In the genomic region with DNA sequence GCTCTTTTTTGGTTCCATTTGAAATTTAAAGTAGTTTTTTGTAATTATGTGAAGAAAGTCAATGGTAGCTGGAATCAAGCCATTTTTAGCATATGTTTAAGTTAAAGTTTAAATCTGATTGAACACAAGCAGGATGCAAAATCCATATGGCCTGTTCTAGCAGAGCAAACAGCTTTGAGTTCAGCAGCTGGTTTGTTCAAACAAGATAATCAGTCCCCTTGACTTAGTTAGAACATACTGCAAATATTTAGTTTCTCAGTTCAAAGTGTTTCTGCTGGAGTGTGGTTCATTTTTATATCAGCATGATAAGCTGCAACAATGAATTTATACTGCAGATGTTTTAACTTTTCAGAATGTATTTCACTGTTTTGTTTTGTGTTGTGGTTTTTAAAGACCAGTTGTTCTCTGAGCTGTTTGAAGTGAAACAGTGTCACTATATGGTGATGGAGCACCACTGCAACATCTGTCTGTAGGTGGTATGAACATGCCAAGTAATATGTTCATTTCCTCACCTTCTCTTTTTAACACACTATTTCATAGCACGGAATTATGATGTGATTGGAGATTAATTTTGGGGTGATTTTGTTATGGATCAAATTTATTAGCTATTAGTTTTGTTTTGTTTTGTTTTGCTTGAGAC, we compare ENCODE assay signal across 29 cellular contexts.
A peak's percentile ranks its signal among the peaks of the same experiment; 100 is the strongest.
DNase-seq lines count a peak whose midpoint lies in the region; ATAC-seq and TF ChIP-seq lines count a peak whose summit lies in the region.
"Had no signal": no experiment of that assay in that cellular context is flagged by ENCODE, and none has a peak within 500 bp of the region (broad histone marks: within the 10 kb centered on the region; RNA-seq: fewer than 3 reads in every experiment).

No MANE protein-coding gene starts in this region.

- no peaks in the 10 kb centered on the region for H3K9me3 Mint-ChIP-seq in activated CD4-positive, alpha-beta T cell treated with anti-CD3 and anti-CD28 coated beads, Interleukin-2, amount 10 ng/mL, durations not matched to agents 24 days and 14 days
- no peaks in the 10 kb centered on the region for H3K9me3 Mint-ChIP-seq in osteocyte (ENCODE audit: unreplicated experiment)
- H3K9me3 Mint-ChIP-seq: activated naive CD4-positive, alpha-beta T cell treated with anti-CD3 and anti-CD28 coated beads for 36 hours; natural killer cell treated with Interleukin-12 subunit alpha and Interleukin-12 subunit beta and Interleukin-15 and Interleukin-18, amount 100 ng/mL, for 72 hours; stimulated activated effector memory CD8-positive, alpha-beta T cell treated with anti-CD3 and anti-CD28 coated beads, Interleukin-12 subunit alpha, Interleukin-12 subunit beta, amount 100 ng/mL, for 72 hours had no signal

- no peak overlapping the region for H3K27ac Mint-ChIP-seq in activated CD4-positive, alpha-beta T cell treated with anti-CD3 and anti-CD28 coated beads, Interleukin-2, amount 10 ng/mL, durations not matched to agents 24 days and 14 days
- H3K27ac Mint-ChIP-seq in osteocyte (ENCODE audit: unreplicated experiment) = no peak overlapping the region
- H3K27ac Mint-ChIP-seq: natural killer cell treated with Interleukin-12 subunit alpha and Interleukin-12 subunit beta and Interleukin-15 and Interleukin-18, amount 100 ng/mL, for 72 hours; stimulated activated effector memory CD8-positive, alpha-beta T cell treated with anti-CD3 and anti-CD28 coated beads, Interleukin-12 subunit alpha, Interleukin-12 subunit beta, amount 100 ng/mL, for 72 hours; WTC11 had no signal

- 44% methylated on average over 1 of the region's 1 CpG for WGBS in right lobe of liver (ENCODE audit: insufficient coverage, low coverage, low lambda C conversion rate, missing lambda C conversion rate)

- ATAC-seq in SK-N-SH treated with all-trans-retinoic acid at 6 μM for 48 hours = no peak
- ATAC-seq in right lobe of liver = peak in 3 of 4 donors; percentile 48 to 60 (median 55)
- ATAC-seq: natural killer cell treated with Interleukin-12 subunit alpha and Interleukin-12 subunit beta and Interleukin-15 and Interleukin-18, amount 100 ng/mL, for 72 hours; Right ventricle myocardium inferior; stimulated activated effector memory CD8-positive, alpha-beta T cell treated with anti-CD3 and anti-CD28 coated beads, Interleukin-12 subunit alpha, Interleukin-12 subunit beta, amount 100 ng/mL, for 72 hours; WTC11 had no signal

- H3K4me3 ChIP-seq in right lobe of liver = no peak overlapping the region
- H3K4me3 ChIP-seq: BLaER1, GM23248, ovary, PC-9, right atrium auricular region, suprapubic skin had no signal

- H3K4me1 ChIP-seq in right lobe of liver = peaks cover 0 to 10% (median 0%) of the 10 kb centered on the region in 4 donors
- H3K4me1 ChIP-seq: BLaER1, right atrium auricular region, suprapubic skin had no signal

- H3K36me3 Mint-ChIP-seq in activated CD4-positive, alpha-beta T cell treated with anti-CD3 and anti-CD28 coated beads, Interleukin-2, amount 10 ng/mL, durations not matched to agents 24 days and 14 days (ENCODE audit: low read depth) = no peaks in the 10 kb centered on the region
- H3K36me3 Mint-ChIP-seq in osteocyte (ENCODE audit: unreplicated experiment) = no peaks in the 10 kb centered on the region
- H3K36me3 Mint-ChIP-seq: natural killer cell treated with Interleukin-12 subunit alpha and Interleukin-12 subunit beta and Interleukin-15 and Interleukin-18, amount 100 ng/mL, for 72 hours; stimulated activated effector memory CD8-positive, alpha-beta T cell treated with anti-CD3 and anti-CD28 coated beads, Interleukin-12 subunit alpha, Interleukin-12 subunit beta, amount 100 ng/mL, for 72 hours; WTC11 had no signal

- H3K9me3 ChIP-seq in right lobe of liver = no peaks in the 10 kb centered on the region
- H3K9me3 ChIP-seq: BLaER1, Caco-2, ovary, right atrium auricular region, suprapubic skin had no signal

- H3K36me3 ChIP-seq in right lobe of liver = no peaks in the 10 kb centered on the region
- H3K36me3 ChIP-seq: BLaER1, brain microvascular endothelial cell, ovary, right atrium auricular region, suprapubic skin had no signal

- intact Hi-C loops in right lobe of liver (cut with DNase I) = loop anchor here in 1 of 2 donors (10.0 kb wide), 1 partner anchor 66 kb away; no protein-coding TSS in a partner anchor
- intact Hi-C loops in activated CD4-positive, alpha-beta T cell treated with anti-CD3 and anti-CD28 coated beads, Interleukin-2, amount 10 ng/mL, durations not matched to agents 24 days and 14 days (cut with micrococcal nuclease) = no loop called here

- H3K4me3 Mint-ChIP-seq in activated CD4-positive, alpha-beta T cell treated with anti-CD3 and anti-CD28 coated beads, Interleukin-2, amount 10 ng/mL, durations not matched to agents 24 days and 14 days = no peak overlapping the region
- no peak overlapping the region for H3K4me3 Mint-ChIP-seq in osteocyte (ENCODE audit: unreplicated experiment)
- H3K4me3 Mint-ChIP-seq: activated naive CD4-positive, alpha-beta T cell treated with anti-CD3 and anti-CD28 coated beads for 36 hours; natural killer cell treated with Interleukin-12 subunit alpha and Interleukin-12 subunit beta and Interleukin-15 and Interleukin-18, amount 100 ng/mL, for 72 hours; stimulated activated effector memory CD8-positive, alpha-beta T cell treated with anti-CD3 and anti-CD28 coated beads, Interleukin-12 subunit alpha, Interleukin-12 subunit beta, amount 100 ng/mL, for 72 hours; WTC11 had no signal

- no peak overlapping the region for H3K27ac ChIP-seq in right lobe of liver
- H3K27ac ChIP-seq: BLaER1, brain microvascular endothelial cell, GM23248, ovary, PC-9, right atrium auricular region, suprapubic skin had no signal

- DNase-seq in DMS53 treated with DMSO at 0.1 percent for 48 hours (lab: John Stamatoyannopoulos, UW; ENCODE audit: unreplicated experiment) (peak; percentile 53), NCI-H1694 (lab: John Stamatoyannopoulos, UW) (peak; percentile 67), right lobe of liver (no peak), glomerular visceral epithelial cell (ENCODE audit: extremely low spot score) (no peak), osteocyte (ENCODE audit: extremely low spot score, unreplicated experiment) (no peak)
- DNase-seq in activated CD4-positive, alpha-beta T cell treated with anti-CD3 and anti-CD28 coated beads, Interleukin-2, amount 10 ng/mL, durations not matched to agents 24 days and 14 days = no peak
- no peak for DNase-seq in activated T-cell treated with anti-CD3 and anti-CD28 coated beads, Interleukin-2, amount 50 U/mL, for 1 hour
- DNase-seq: activated CD4-positive, alpha-beta T cell treated with anti-CD3 and anti-CD28 coated beads, Interleukin-2, amount 50 U/mL, for 4 hours; activated naive CD4-positive, alpha-beta T cell treated with anti-CD3 and anti-CD28 coated beads for 36 hours; brain microvascular endothelial cell; GM23248; islet precursor cell; NCI-H1105; NCI-H2029 treated with DMSO at 0.1 percent for 48 hours; NCI-H226; ovary; PC-9; stimulated activated CD4-positive, alpha-beta T cell treated with anti-CD3 and anti-CD28 coated beads, Interleukin-12 subunit alpha, Interleukin-12 subunit beta, amount 100 ng/mL, for 4 hours; stimulated activated CD4-positive, alpha-beta T cell treated with anti-CD3 and anti-CD28 coated beads, Interleukin-4, amount 100 ng/mL, for 24 hours; T1000 had no signal

- TF ChIP-seq CTCF in right lobe of liver (IDR thresholded peaks at IDR 0.05) (no peak), osteocyte (IDR thresholded peaks at IDR 0.05) (no peak)

- no peak for TF ChIP-seq POLR2A in right lobe of liver (IDR thresholded peaks at IDR 0.05)

- H3K27me3 ChIP-seq in right lobe of liver = no peaks in the 10 kb centered on the region
- H3K27me3 ChIP-seq: BLaER1, brain microvascular endothelial cell, ovary, right atrium auricular region, suprapubic skin had no signal

- H3K4me1 Mint-ChIP-seq in activated CD4-positive, alpha-beta T cell treated with anti-CD3 and anti-CD28 coated beads, Interleukin-2, amount 10 ng/mL, durations not matched to agents 24 days and 14 days = no peaks in the 10 kb centered on the region
- H3K4me1 Mint-ChIP-seq in osteocyte (ENCODE audit: unreplicated experiment) = no peaks in the 10 kb centered on the region
- H3K4me1 Mint-ChIP-seq: stimulated activated effector memory CD8-positive, alpha-beta T cell treated with anti-CD3 and anti-CD28 coated beads, Interleukin-12 subunit alpha, Interleukin-12 subunit beta, amount 100 ng/mL, for 72 hours; WTC11 had no signal

- peaks cover 12% of the 10 kb centered on the region for H3K27me3 Mint-ChIP-seq in activated CD4-positive, alpha-beta T cell treated with anti-CD3 and anti-CD28 coated beads, Interleukin-2, amount 10 ng/mL, durations not matched to agents 24 days and 14 days
- no peaks in the 10 kb centered on the region for H3K27me3 Mint-ChIP-seq in osteocyte (ENCODE audit: unreplicated experiment)

TF ChIP-seq in SK-N-SH treated with all-trans-retinoic acid at 6 μM for 48 hours, 23 proteins besides CTCF, POLR2A, EP300 and RAD21:
- TF ChIP-seq, protein P1, sequence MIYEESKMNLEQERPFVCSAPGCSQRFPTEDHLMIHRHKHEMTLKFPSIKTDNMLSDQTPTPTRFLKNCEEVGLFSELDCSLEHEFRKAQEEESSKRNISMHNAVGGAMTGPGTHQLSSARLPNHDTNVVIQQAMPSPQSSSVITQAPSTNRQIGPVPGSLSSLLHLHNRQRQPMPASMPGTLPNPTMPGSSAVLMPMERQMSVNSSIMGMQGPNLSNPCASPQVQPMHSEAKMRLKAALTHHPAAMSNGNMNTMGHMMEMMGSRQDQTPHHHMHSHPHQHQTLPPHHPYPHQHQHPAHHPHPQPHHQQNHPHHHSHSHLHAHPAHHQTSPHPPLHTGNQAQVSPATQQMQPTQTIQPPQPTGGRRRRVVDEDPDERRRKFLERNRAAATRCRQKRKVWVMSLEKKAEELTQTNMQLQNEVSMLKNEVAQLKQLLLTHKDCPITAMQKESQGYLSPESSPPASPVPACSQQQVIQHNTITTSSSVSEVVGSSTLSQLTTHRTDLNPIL (CRISPR knock-in tag; IDR thresholded peaks at IDR 0.05; ENCODE audit: low read depth) = no peak
- TF ChIP-seq OSR1 (CRISPR knock-in tag; IDR thresholded peaks at IDR 0.05) (no peak), GLIS3 (CRISPR knock-in tag; IDR thresholded peaks at IDR 0.05) (no peak), TCF4 (CRISPR knock-in tag; IDR thresholded peaks at IDR 0.05; ENCODE audit: borderline replicate concordance) (peak; percentile 57), ZFP30 (CRISPR knock-in tag; IDR thresholded peaks at IDR 0.05) (no peak), ZNF565 (CRISPR knock-in tag; conservative IDR thresholded peaks at IDR 0.05; ENCODE audit: low read depth) (no peak)

Comparison
In these comparisons a context has a peak if more than half of its experiments do, and no peak if none do; other contexts are left out.
1. DNase-seq: peak in DMS53 treated with DMSO at 0.1 percent for 48 hours (single experiment) and NCI-H1694 (single experiment); none in right lobe of liver (0 of 3), activated CD4-positive, alpha-beta T cell treated with anti-CD3 and anti-CD28 coated beads, Interleukin-2, amount 10 ng/mL, durations not matched to agents 24 days and 14 days (single experiment), glomerular visceral epithelial cell (single experiment), osteocyte (single experiment) and activated T-cell treated with anti-CD3 and anti-CD28 coated beads, Interleukin-2, amount 50 U/mL, for 1 hour (single experiment).